18 cellular contexts compared by ENCODE assay signal in the genomic region with DNA sequence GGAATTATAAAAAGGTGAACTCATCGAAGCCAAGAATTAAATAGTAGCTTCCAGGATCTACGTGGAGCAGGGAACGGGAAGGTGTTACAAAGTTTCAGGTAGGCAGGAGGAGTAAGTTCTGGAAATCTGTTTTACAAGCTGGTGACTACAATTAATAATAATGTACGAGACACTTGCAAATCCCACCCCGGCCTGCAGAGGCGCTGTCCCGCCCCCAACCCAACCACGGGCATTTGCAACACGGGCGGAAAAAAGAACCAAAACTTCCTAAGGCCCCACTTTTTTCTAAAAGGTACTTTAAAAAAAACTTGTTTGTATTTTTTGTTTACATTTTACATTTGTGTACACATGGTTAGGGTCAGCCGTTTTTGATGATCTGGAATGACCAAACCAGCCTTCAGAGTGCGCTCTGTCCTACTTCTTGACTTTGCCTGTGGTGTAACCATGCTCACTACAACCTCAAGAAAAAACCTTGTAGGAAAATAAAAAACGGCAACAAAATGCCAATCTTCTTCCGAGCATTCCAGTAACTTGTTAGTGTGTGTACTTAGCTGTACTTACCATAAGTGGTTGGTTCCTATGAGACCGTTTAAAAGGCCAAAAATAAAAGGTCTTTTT.
DNase-seq lines count a peak whose midpoint lies in the region; ATAC-seq and TF ChIP-seq lines count a peak whose summit lies in the region.
"Had no signal": no experiment of that assay in that cellular context is flagged by ENCODE, and none has a peak within 500 bp of the region (broad histone marks: within the 10 kb centered on the region; RNA-seq: fewer than 3 reads in every experiment).

No MANE protein-coding gene starts in this region.

- H4K5ac ChIP-seq in H9 (ENCODE audit: insufficient read length, low read depth, low read length) = no peak overlapping the region

- no peak overlapping the region for H3K4me3 ChIP-seq in OCI-LY7 (ENCODE audit: low read depth, low read length, poor library complexity, severe bottlenecking)
- H3K4me3 ChIP-seq: ascending aorta, esophagus squamous epithelium, right atrium auricular region, SK-N-MC had no signal

- no peaks in the 10 kb centered on the region for H3K9me3 Mint-ChIP-seq in CD14-positive monocyte
- peaks cover 0 to 2% of the 10 kb centered on the region in 2 experiments; a peak in 3 of 5 replicates for H3K9me3 Mint-ChIP-seq in H9

- no TSS peak for BruUV-seq in OCI-LY7 (replicated peaks; lab: Mats Ljungman, UMichigan)

- H3K4me2 ChIP-seq in H9 (ENCODE audit: insufficient read depth, insufficient read length, low read length) (no peak overlapping the region), OCI-LY7 (ENCODE audit: low read length) (no peak overlapping the region)

- H4K91ac ChIP-seq in H9 (ENCODE audit: insufficient read length, low read depth, low read length) = no peak overlapping the region

- H3K9me3 ChIP-seq in H9 (ENCODE audit: control insufficient read depth, low read depth, low read length) (no peaks in the 10 kb centered on the region), OCI-LY7 (ENCODE audit: low read length) (no peaks in the 10 kb centered on the region)
- H3K9me3 ChIP-seq: ascending aorta, esophagus squamous epithelium, right atrium auricular region had no signal

- H3K4me1 ChIP-seq in H9 (ENCODE audit: insufficient read depth, low read length) = no peaks in the 10 kb centered on the region
- H3K4me1 ChIP-seq in OCI-LY7 (ENCODE audit: insufficient read depth, low read length, poor library complexity, severe bottlenecking) = no peaks in the 10 kb centered on the region
- H3K4me1 ChIP-seq: ascending aorta, esophagus squamous epithelium, right atrium auricular region had no signal

- H3T11ph ChIP-seq in H9 (ENCODE audit: low read length) = no peak overlapping the region

- no peaks in the 10 kb centered on the region for H3K79me1 ChIP-seq in H9 (ENCODE audit: insufficient read depth, low read depth, low read length, poor library complexity, severe bottlenecking)

- POLR2A ChIA-PET in OCI-LY7 (lab: Charles Lee) = no interaction called here

- no peak overlapping the region for H2BK15ac ChIP-seq in H9 (ENCODE audit: low read depth, low read length)

- H3K4me3 Mint-ChIP-seq in CD14-positive monocyte = no peak overlapping the region
- H3K4me3 Mint-ChIP-seq in H9 = no peak overlapping the region

- TF ChIP-seq CTCF in CD14-positive monocyte (IDR thresholded peaks at IDR 0.05) (peak; percentile 20), H9 (conservative IDR thresholded peaks at IDR 0.05) (peak; percentile 69), OCI-LY7 (conservative IDR thresholded peaks at IDR 0.05; ENCODE audit: low read length) (peak; percentile 83)

- no peak overlapping the region for H2BK20ac ChIP-seq in H9 (ENCODE audit: low read depth, low read length, poor library complexity, severe bottlenecking)

- H4K20me1 ChIP-seq in H9 (ENCODE audit: control insufficient read depth, insufficient read depth, insufficient read length) = no peaks in the 10 kb centered on the region
- H4K20me1 ChIP-seq in OCI-LY7 (ENCODE audit: insufficient read depth, low read length) = no peaks in the 10 kb centered on the region

- H3K36me3 Mint-ChIP-seq in CD14-positive monocyte = no peaks in the 10 kb centered on the region
- H3K36me3 Mint-ChIP-seq in H9 (ENCODE audit: insufficient read depth in 1 of 3, low read depth in 3 of 3) = no peaks in the 10 kb centered on the region

- H3K27ac ChIP-seq in H9 (ENCODE audit: insufficient read length, low read depth, low read length) (no peak overlapping the region), OCI-LY7 (ENCODE audit: low read depth, low read length, poor library complexity, severe bottlenecking) (no peak overlapping the region)
- H3K27ac ChIP-seq: ascending aorta, esophagus squamous epithelium, right atrium auricular region, SK-N-MC, WERI-Rb-1 had no signal

- H3K4me1 Mint-ChIP-seq in CD14-positive monocyte = no peaks in the 10 kb centered on the region
- peaks cover 6 to 7% of the 10 kb centered on the region in 2 experiments; a peak in 3 of 4 replicates for H3K4me1 Mint-ChIP-seq in H9

- intact Hi-C loops in CD14-positive monocyte (cut with micrococcal nuclease) (no loop called here), OCI-LY7 (cut with micrococcal nuclease; ENCODE audit: unreplicated experiment) (no loop called here), cardiac septum (cut with DNase I) (no loop called here)

- H3K36me3 ChIP-seq in OCI-LY7 (ENCODE audit: insufficient read depth, low read length) = no peaks in the 10 kb centered on the region
- H3K36me3 ChIP-seq: ascending aorta, esophagus squamous epithelium, right atrium auricular region, WERI-Rb-1 had no signal

- H3K14ac ChIP-seq in H9 (ENCODE audit: insufficient read depth, low read length) = no peak overlapping the region

- CTCF ChIA-PET in OCI-LY7 (lab: Charles Lee; ENCODE audit: unreplicated experiment) = no interaction called here

- WGBS in H9 (ENCODE audit: extremely low coverage, insufficient read length, low lambda C conversion rate) = no CpG with 5 or more reads among the region's 15 CpGs

- no peak overlapping the region for H2BK5ac ChIP-seq in H9 (ENCODE audit: insufficient read length, low read length)

- H3K18ac ChIP-seq in H9 (ENCODE audit: insufficient read length, low read depth, low read length) = no peak overlapping the region

- no peaks in the 10 kb centered on the region for H3K23me2 ChIP-seq in H9 (ENCODE audit: insufficient read length, low read depth, low read length, poor library complexity, severe bottlenecking)

- no peak for DNase-seq in CD14-positive monocyte (ENCODE audit: low spot score)
- no peak for DNase-seq in H9
- DNase-seq in OCI-LY7 (ENCODE audit: low spot score) = no peak
- peak; percentile 28 for DNase-seq in iPS-NIHi11 (ENCODE audit: low spot score)
- no peak for DNase-seq in epidermal melanocyte (ENCODE audit: insufficient read length, low spot score)
- no peak for DNase-seq in cardiac septum (ENCODE audit: low spot score)
- DNase-seq in DMS153 treated with DMSO at 0.1 percent for 48 hours (lab: John Stamatoyannopoulos, UW; ENCODE audit: unreplicated experiment) = no peak
- DNase-seq: esophagus squamous epithelium, head of caudate nucleus, mesendoderm, NCI-H1417 treated with DMSO at 0.1 percent for 48 hours, NCI-H226, WERI-Rb-1 had no signal

- H3K23ac ChIP-seq in H9 (ENCODE audit: insufficient read length, low read depth, low read length) = no peak overlapping the region

- no peak overlapping the region for H2BK12ac ChIP-seq in H9 (ENCODE audit: insufficient read length, low read depth, low read length)

- H3K79me2 ChIP-seq in H9 (ENCODE audit: insufficient read depth, low read length) (no peaks in the 10 kb centered on the region), OCI-LY7 (ENCODE audit: insufficient read depth, low read depth, low read length) (no peaks in the 10 kb centered on the region)

- H2AK5ac ChIP-seq in H9 (ENCODE audit: insufficient read length, low read length) = no peak overlapping the region

- no peaks in the 10 kb centered on the region for H3K9me2 ChIP-seq in OCI-LY7 (ENCODE audit: insufficient read depth, low read length)

- no peak overlapping the region for H3K4ac ChIP-seq in H9 (ENCODE audit: low read depth, low read length)

- H3K27me3 Mint-ChIP-seq in CD14-positive monocyte (ENCODE audit: low read depth in 3 of 3) (no peaks in the 10 kb centered on the region), H9 (ENCODE audit: low read depth) (peaks cover 3% of the 10 kb centered on the region)

- no peak for ATAC-seq in GM21515 (IDR thresholded peaks at IDR 0.05; ENCODE audit: unreplicated experiment)
- ATAC-seq: HepG2 had no signal

- H2AFZ ChIP-seq in H9 (ENCODE audit: low read length) = no peak overlapping the region
- no peak overlapping the region for H2AFZ ChIP-seq in OCI-LY7 (ENCODE audit: low read length)

- no peak overlapping the region for H4K8ac ChIP-seq in H9 (replicated peaks; ENCODE audit: insufficient read length, low read depth, low read length)

- no peak overlapping the region for H2BK120ac ChIP-seq in H9 (ENCODE audit: low read depth, low read length, poor library complexity, severe bottlenecking)

- H3K9ac ChIP-seq in H9 (ENCODE audit: extremely low read depth, insufficient read length, low read length) = no peak overlapping the region

- H3K27ac Mint-ChIP-seq in CD14-positive monocyte = no peak overlapping the region
- H3K27ac Mint-ChIP-seq in H9 = no peak overlapping the region

- no peak overlapping the region for H3K56ac ChIP-seq in H9 (ENCODE audit: insufficient read length, low read depth, low read length)

- no peaks in the 10 kb centered on the region for H3K27me3 ChIP-seq in H9 (ENCODE audit: insufficient read depth, low read length)
- H3K27me3 ChIP-seq: ascending aorta, right atrium auricular region had no signal

Comparison
In these comparisons a context has a peak if more than half of its experiments do, and no peak if none do; other contexts are left out.
1. CTCF ChIP-seq: peak in every context shown above with its lines; median percentile 83 in OCI-LY7; 69 in H9; 20 in CD14-positive monocyte.